9 cellular contexts compared by ENCODE assay signal in genomic region chr19:4519521-4520277, GRCh38. TPM values are rescaled to one million over a fixed set of nuclear protein-coding genes. Genes with fewer than 3 reads are reported as not detected.
A peak's percentile ranks its signal among the peaks of the same experiment; 100 is the strongest.
DNase-seq lines count a peak whose midpoint lies in the region; ATAC-seq and TF ChIP-seq lines count a peak whose summit lies in the region.
"Had no signal": no experiment of that assay in that cellular context is flagged by ENCODE, and none has a peak within 500 bp of the region (broad histone marks: within the 10 kb centered on the region; RNA-seq: fewer than 3 reads in every experiment).

No MANE protein-coding gene starts in this region.

- peak; percentile 34 for DNase-seq in AG10803 (ENCODE audit: low read depth)
- DNase-seq in chondrocyte (ENCODE audit: low spot score) = no peak
- no peak for DNase-seq in mesothelial cell of epicardium (ENCODE audit: low spot score in 2 of 2, unreplicated experiment in 2 of 2)
- no peak for DNase-seq in HCEC 1CT
- DNase-seq in NCI-H146 treated with DMSO at 0.1 percent for 48 hours (lab: John Stamatoyannopoulos, UW; ENCODE audit: unreplicated experiment) = no peak
- no peak for DNase-seq in CD4-positive, alpha-beta T cell
- DNase-seq: activated CD4-positive, CD25-positive, alpha-beta regulatory T cell treated with anti-CD3 and anti-CD28 coated beads, Interleukin-2, amount 50 U/mL, for 72 hours; SHP77 treated with DMSO at 0.1 percent for 48 hours had no signal

- intact Hi-C loops in CD4-positive, alpha-beta T cell (cut with DNase I, micrococcal nuclease) = no loop called here

- H3K27ac Mint-ChIP-seq in chondrocyte (ENCODE audit: unreplicated experiment) (peak overlapping the region; percentile 5), mesothelial cell of epicardium (peak overlapping the region; percentile 11)
- no peak overlapping the region for H3K27ac Mint-ChIP-seq in CD4-positive, alpha-beta T cell
- H3K27ac Mint-ChIP-seq: activated T-helper 17 cell treated with anti-CD3 and anti-CD28 coated beads, Interleukin-2, amount 50 U/mL, for 72 hours had no signal

- peaks cover 17% of the 10 kb centered on the region for H3K4me1 Mint-ChIP-seq in chondrocyte (ENCODE audit: low read depth)
- peaks cover 4% of the 10 kb centered on the region for H3K4me1 Mint-ChIP-seq in mesothelial cell of epicardium
- no peaks in the 10 kb centered on the region for H3K4me1 Mint-ChIP-seq in CD4-positive, alpha-beta T cell (ENCODE audit: low read depth)
- H3K4me1 Mint-ChIP-seq: activated T-helper 17 cell treated with anti-CD3 and anti-CD28 coated beads, Interleukin-2, amount 50 U/mL, for 72 hours had no signal

- CTCF ChIA-PET in CD4-positive, alpha-beta T cell (lab: Charles Lee) = no interaction called here

- H3K9me3 Mint-ChIP-seq in chondrocyte (ENCODE audit: low read depth) = no peaks in the 10 kb centered on the region
- H3K9me3 Mint-ChIP-seq in mesothelial cell of epicardium = no peaks in the 10 kb centered on the region
- no peaks in the 10 kb centered on the region for H3K9me3 Mint-ChIP-seq in CD4-positive, alpha-beta T cell
- H3K9me3 Mint-ChIP-seq: activated T-helper 17 cell treated with anti-CD3 and anti-CD28 coated beads, Interleukin-2, amount 50 U/mL, for 72 hours had no signal

- TF ChIP-seq CTCF in AG10803 (conservative IDR thresholded peaks at IDR 0.05; ENCODE audit: low read length) = no peak
- TF ChIP-seq CTCF in chondrocyte (IDR thresholded peaks at IDR 0.05) = no peak
- no peak for TF ChIP-seq CTCF in mesothelial cell of epicardium (IDR thresholded peaks at IDR 0.05; ENCODE audit: unreplicated experiment)
- no peak for TF ChIP-seq CTCF in CD4-positive, alpha-beta T cell (IDR thresholded peaks at IDR 0.05)

- no peak overlapping the region for H3K4me3 ChIP-seq in AG10803 (ENCODE audit: low read length)

- H3K4me3 Mint-ChIP-seq in chondrocyte (ENCODE audit: unreplicated experiment) = no peak overlapping the region
- H3K4me3 Mint-ChIP-seq in mesothelial cell of epicardium = no peak overlapping the region
- H3K4me3 Mint-ChIP-seq in CD4-positive, alpha-beta T cell = no peak overlapping the region
- H3K4me3 Mint-ChIP-seq: activated T-helper 17 cell treated with anti-CD3 and anti-CD28 coated beads, Interleukin-2, amount 50 U/mL, for 72 hours had no signal

- no peaks in the 10 kb centered on the region for H3K27me3 ChIP-seq in CD4-positive, alpha-beta T cell (ENCODE audit: control insufficient read depth, insufficient read depth, low read length)

- H3K36me3 Mint-ChIP-seq in chondrocyte (ENCODE audit: low read depth) (no peaks in the 10 kb centered on the region), mesothelial cell of epicardium (no peaks in the 10 kb centered on the region)
- no peaks in the 10 kb centered on the region for H3K36me3 Mint-ChIP-seq in CD4-positive, alpha-beta T cell (ENCODE audit: low read depth)

- H3K9me3 ChIP-seq in CD4-positive, alpha-beta T cell (ENCODE audit: control insufficient read depth, low read length) = no peaks in the 10 kb centered on the region

- ATAC-seq in CD4-positive, alpha-beta T cell (ENCODE audit: poor library complexity) = no peak
- ATAC-seq: activated T-helper 17 cell treated with anti-CD3 and anti-CD28 coated beads, Interleukin-2, amount 50 U/mL, for 72 hours had no signal

- H3K27me3 Mint-ChIP-seq in chondrocyte (ENCODE audit: low read depth) (peaks cover 1% of the 10 kb centered on the region), mesothelial cell of epicardium (ENCODE audit: low read depth) (peaks cover 2% of the 10 kb centered on the region)
- H3K27me3 Mint-ChIP-seq in CD4-positive, alpha-beta T cell = no peaks in the 10 kb centered on the region

- POLR2A ChIA-PET in CD4-positive, alpha-beta T cell (lab: Charles Lee) = no interaction called here

- H3K27ac ChIP-seq in CD4-positive, alpha-beta T cell (ENCODE audit: low read depth, low read length) = no peak overlapping the region

RNA-seq across cellular contexts. Expression of gene PLIN4, which starts 1.4 kb away (rescaled TPM):
- total RNA-seq in chondrocyte (0.05 TPM in 2 of 3 replicates, not detected in the other), mesothelial cell of epicardium (0.25 to 0.29 TPM (median 0.29 TPM) in 3 replicates)
- total RNA-seq in CD4-positive, alpha-beta T cell = not detected

RNA-seq across cellular contexts. Expression of gene PLIN5, which starts 15.3 kb away (rescaled TPM):
- total RNA-seq in chondrocyte (not detected in 3 replicates), mesothelial cell of epicardium (0.27 to 0.45 TPM (median 0.38 TPM) in 3 replicates)
- total RNA-seq in CD4-positive, alpha-beta T cell = under 1 TPM; 0.31 to 0.93 TPM

RNA-seq across cellular contexts. Expression of gene LRG1, which starts 20.1 kb away (rescaled TPM):
- total RNA-seq in chondrocyte = not detected in 3 replicates
- 0.16 TPM in 3 replicates for total RNA-seq in mesothelial cell of epicardium
- not detected for total RNA-seq in CD4-positive, alpha-beta T cell

RNA-seq across cellular contexts. Expression of gene SEMA6B, which starts 39.8 kb away (rescaled TPM):
- total RNA-seq in chondrocyte (4.2 to 5.3 TPM (median 4.3 TPM) in 3 replicates), mesothelial cell of epicardium (6.5 to 6.9 TPM (median 6.8 TPM) in 3 replicates)
- total RNA-seq in CD4-positive, alpha-beta T cell = under 1 TPM; 0.14 to 0.17 TPM

RNA-seq across cellular contexts. Expression of gene HDGFL2, which starts 47.6 kb away (rescaled TPM):
- 50.0 to 66.5 TPM (median 51.7 TPM) in 3 replicates for total RNA-seq in chondrocyte
- total RNA-seq in mesothelial cell of epicardium = 87.6 to 91.3 TPM (median 88.9 TPM) in 3 replicates
- 10 to 100 TPM; 17.2 to 18.0 TPM for total RNA-seq in CD4-positive, alpha-beta T cell
